9 cellular contexts compared by ENCODE assay signal in the genomic region with DNA sequence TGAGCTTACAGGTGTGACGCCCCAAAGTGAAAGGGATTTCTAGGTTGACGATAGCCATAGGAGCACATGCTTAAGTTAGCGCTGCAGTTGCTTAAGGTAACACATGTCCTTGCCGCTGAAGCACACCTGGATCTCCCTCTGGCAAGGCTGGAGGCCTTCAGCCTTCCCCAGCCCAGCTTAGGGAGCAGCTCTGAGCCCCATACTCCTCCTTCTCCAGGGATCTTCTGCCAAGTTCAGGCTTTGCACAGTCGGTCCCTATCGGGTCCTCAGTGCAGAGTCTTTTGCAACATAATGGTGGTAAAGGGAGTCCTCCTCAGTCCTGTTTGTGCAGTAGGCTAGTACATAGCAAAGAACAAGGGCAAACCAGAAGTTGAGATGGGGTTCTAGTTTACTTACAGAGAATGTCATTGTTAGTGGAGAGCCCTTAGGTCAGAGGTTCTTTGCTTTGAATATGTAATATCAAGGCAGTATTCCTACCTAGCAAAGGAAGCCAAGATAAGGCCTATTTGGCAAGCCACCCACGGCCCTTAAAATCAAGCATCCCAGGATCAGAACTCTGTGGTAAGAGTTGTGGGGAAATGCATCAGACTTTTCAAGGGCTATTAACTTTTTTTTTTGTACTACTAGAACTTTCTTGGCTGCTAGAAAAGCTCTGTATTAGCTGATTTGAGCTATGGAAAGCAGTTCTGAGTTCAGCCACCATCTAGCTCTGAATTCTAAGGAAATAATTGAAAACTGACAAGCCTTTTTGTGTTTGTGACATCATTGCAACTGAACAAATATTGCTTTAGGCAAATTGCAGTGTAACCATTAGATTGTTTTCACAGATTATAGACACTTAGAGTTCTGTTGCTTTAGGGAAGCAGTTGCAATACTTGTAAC. TPM values are rescaled to one million over a fixed set of nuclear protein-coding genes. Genes with fewer than 3 reads are reported as not detected.
DNase-seq lines count a peak whose midpoint lies in the region; ATAC-seq and TF ChIP-seq lines count a peak whose summit lies in the region.
"Had no signal": no experiment of that assay in that cellular context is flagged by ENCODE, and none has a peak within 500 bp of the region (broad histone marks: within the 10 kb centered on the region; RNA-seq: fewer than 3 reads in every experiment).

No MANE protein-coding gene starts in this region.

- no peaks in the 10 kb centered on the region for H3K9me3 Mint-ChIP-seq in CD4-positive, alpha-beta memory T cell
- H3K9me3 Mint-ChIP-seq in nephron progenitor cell: no peaks in the 10 kb centered on the region

- H3K4me1 ChIP-seq in CD4-positive, alpha-beta memory T cell (ENCODE audit: insufficient read depth, low read length): peaks cover 30% of the 10 kb centered on the region
- H3K4me1 ChIP-seq in endocrine pancreas (ENCODE audit: control insufficient read depth, insufficient read depth, low read length): no peaks in the 10 kb centered on the region

- intact Hi-C loops in CD4-positive, alpha-beta memory T cell (cut with micrococcal nuclease): loop anchor here (2.0 to 5.0 kb wide), 3 partner anchors 135 to 358 kb away; a partner anchor contains a TSS

- H3K27me3 ChIP-seq in CD4-positive, alpha-beta memory T cell (ENCODE audit: insufficient read depth, low read length): no peaks in the 10 kb centered on the region
- H3K27me3 ChIP-seq in endocrine pancreas (ENCODE audit: control insufficient read depth, insufficient read depth, low read length): no peaks in the 10 kb centered on the region

- no peaks in the 10 kb centered on the region for H3K9me3 ChIP-seq in CD4-positive, alpha-beta memory T cell (ENCODE audit: control insufficient read depth in 1 of 2, low read length in 2 of 2)
- H3K9me3 ChIP-seq in endocrine pancreas (ENCODE audit: control insufficient read depth, low read length): no peaks in the 10 kb centered on the region

- peak overlapping the region; percentile 89 to 98 (median 94) for H3K27ac Mint-ChIP-seq in CD4-positive, alpha-beta memory T cell
- H3K27ac Mint-ChIP-seq in nephron progenitor cell: no peak overlapping the region

- H3K9ac ChIP-seq in endocrine pancreas (ENCODE audit: control insufficient read depth, insufficient read depth, low read length): peak overlapping the region; percentile 74

- H3K4me3 Mint-ChIP-seq in CD4-positive, alpha-beta memory T cell: peak overlapping the region; percentile 89 to 97 (median 94)
- H3K4me3 Mint-ChIP-seq in nephron progenitor cell: peak overlapping the region; percentile 75

- no peak for DNase-seq in CD4-positive, alpha-beta memory T cell
- DNase-seq in RKO (ENCODE audit: low spot score) (peak; percentile 39), nephron progenitor cell (no peak), COLO668 (lab: John Stamatoyannopoulos, UW; ENCODE audit: unreplicated experiment) (no peak), left lobe of liver (ENCODE audit: low spot score) (no peak), NCI-H2196 treated with DMSO at 0.1 percent for 48 hours (lab: John Stamatoyannopoulos, UW; ENCODE audit: unreplicated experiment) (no peak)
- DNase-seq: RPMI8226 had no signal

- H3K4me3 ChIP-seq in CD4-positive, alpha-beta memory T cell (ENCODE audit: low read length in 2 of 2): peak overlapping the region in 1 of 2 donors; percentile 83
- H3K4me3 ChIP-seq in endocrine pancreas (ENCODE audit: control insufficient read depth, insufficient read depth, low read length): peak overlapping the region; percentile 38

- no peaks in the 10 kb centered on the region for H3K36me3 ChIP-seq in CD4-positive, alpha-beta memory T cell (ENCODE audit: insufficient read depth, low read length)
- no peaks in the 10 kb centered on the region for H3K36me3 ChIP-seq in endocrine pancreas (ENCODE audit: control insufficient read depth, insufficient read depth, low read length)

- no peak for TF ChIP-seq CTCF in nephron progenitor cell (IDR thresholded peaks at IDR 0.05)

- peaks cover 0 to 18% of the 10 kb centered on the region in 2 donors for H3K36me3 Mint-ChIP-seq in CD4-positive, alpha-beta memory T cell
- no peaks in the 10 kb centered on the region for H3K36me3 Mint-ChIP-seq in nephron progenitor cell (ENCODE audit: low read depth)

- peak overlapping the region; percentile 23 for H3K27ac ChIP-seq in CD4-positive, alpha-beta memory T cell (ENCODE audit: low read depth, low read length)

- CTCF ChIA-PET in CD4-positive, alpha-beta memory T cell (lab: Charles Lee; ENCODE audit: partially characterized antibody): interaction anchor here (1.0 to 5.3 kb wide), 6 partner anchors 11 to 192 kb away, joined by 3 to 22 read pairs (median 3); no protein-coding TSS in a partner anchor

- ATAC-seq in HG03175 (IDR thresholded peaks at IDR 0.05; ENCODE audit: unreplicated experiment): no peak
- ATAC-seq in left lobe of liver: no peak

- no peaks in the 10 kb centered on the region for H3K27me3 Mint-ChIP-seq in CD4-positive, alpha-beta memory T cell
- H3K27me3 Mint-ChIP-seq in nephron progenitor cell (ENCODE audit: low read depth, poor library complexity): peaks cover 90% of the 10 kb centered on the region

- POLR2A ChIA-PET in CD4-positive, alpha-beta memory T cell (lab: Charles Lee; ENCODE audit: partially characterized antibody): interaction anchor here (1.4 to 5.0 kb wide), 4 partner anchors 12 to 357 kb away, joined by 3 to 92 read pairs (median 10); a partner anchor contains a TSS

- peaks cover 30 to 60% (median 42%) of the 10 kb centered on the region in 4 donors for H3K4me1 Mint-ChIP-seq in CD4-positive, alpha-beta memory T cell
- peaks cover 21% of the 10 kb centered on the region for H3K4me1 Mint-ChIP-seq in nephron progenitor cell

RNA-seq across cellular contexts. Expression of a gene that starts 1.4 kb away (rescaled TPM):
- 10 to 100 TPM; 17.1 to 17.2 TPM for total RNA-seq in CD4-positive, alpha-beta memory T cell
- polyA plus RNA-seq in CD4-positive, alpha-beta memory T cell: 10 to 100 TPM; 17.2 to 23.9 TPM
- 5.0 TPM for total RNA-seq in left lobe of liver

RNA-seq across cellular contexts. Expression of a gene that starts 21.1 kb away (rescaled TPM):
- 10 to 100 TPM; 13.9 to 15.2 TPM for total RNA-seq in CD4-positive, alpha-beta memory T cell
- 1 to 10 TPM in 1 of 2 donors, under 1 TPM in 1; 0.55 to 3.3 TPM for polyA plus RNA-seq in CD4-positive, alpha-beta memory T cell
- 9.2 TPM for total RNA-seq in left lobe of liver
